Comparison of ENCODE assay signal across 8 cellular contexts in genomic region chr14:91649930-91650329, GRCh38.
A peak's percentile ranks its signal among the peaks of the same experiment; 100 is the strongest.
DNase-seq lines count a peak whose midpoint lies in the region; ATAC-seq and TF ChIP-seq lines count a peak whose summit lies in the region.

No MANE protein-coding gene starts in this region.

- no peak overlapping the region for H3K27ac Mint-ChIP-seq in activated CD4-positive, alpha-beta memory T cell treated with anti-CD3 and anti-CD28 coated beads, Interleukin-2, amount 10 ng/mL, durations not matched to agents 7 days and 5 days
- no peak overlapping the region for H3K27ac Mint-ChIP-seq in activated CD4-positive, alpha-beta memory T cell treated with anti-CD3 and anti-CD28 coated beads for 36 hours
- no peak overlapping the region for H3K27ac Mint-ChIP-seq in activated CD8-positive, alpha-beta T cell treated with anti-CD3 and anti-CD28 coated beads, Interleukin-2, amount 10 ng/mL, durations not matched to agents 7 days and 5 days
- no peak overlapping the region for H3K27ac Mint-ChIP-seq in nephron progenitor cell

- ATAC-seq in activated CD8-positive, alpha-beta T cell treated with anti-CD3 and anti-CD28 coated beads, Interleukin-2, amount 10 ng/mL, durations not matched to agents 7 days and 5 days = no peak
- ATAC-seq in upper lobe of left lung (ENCODE audit: low FRiP score in 2 of 2) = peak in 1 of 2 donors; percentile 58

- CTCF ChIA-PET in activated CD4-positive, alpha-beta memory T cell treated with anti-CD3 and anti-CD28 coated beads, Interleukin-2, amount 10 ng/mL, durations not matched to agents 7 days and 5 days (lab: Charles Lee) = interaction anchor here (0.5 to 2.0 kb wide), 10 partner anchors 129 to 426 kb away, joined by 3 to 25 read pairs (median 4); partner anchors contain the start of gene TRIP11
- CTCF ChIA-PET in activated CD4-positive, alpha-beta memory T cell treated with anti-CD3 and anti-CD28 coated beads for 36 hours (lab: Charles Lee) = interaction anchor here (0.6 to 1.6 kb wide), 14 partner anchors 20 to 358 kb away, joined by 3 to 14 read pairs (median 4); no protein-coding TSS in a partner anchor
- CTCF ChIA-PET in activated CD8-positive, alpha-beta T cell treated with anti-CD3 and anti-CD28 coated beads, Interleukin-2, amount 10 ng/mL, durations not matched to agents 7 days and 5 days (lab: Charles Lee) = interaction anchor here (0.6 to 2.4 kb wide), 19 partner anchors 9 to 457 kb away, joined by 3 to 35 read pairs (median 4); partner anchors contain the start of gene ATXN3

- no peak overlapping the region for H3K27ac ChIP-seq in upper lobe of left lung

- DNase-seq in activated CD4-positive, alpha-beta memory T cell treated with anti-CD3 and anti-CD28 coated beads, Interleukin-2, amount 10 ng/mL, durations not matched to agents 7 days and 5 days = peak; percentile 18
- no peak for DNase-seq in activated CD4-positive, alpha-beta memory T cell treated with anti-CD3 and anti-CD28 coated beads for 36 hours
- DNase-seq in HuH-7 (ENCODE audit: low spot score) = peak; percentile 25
- DNase-seq in activated CD8-positive, alpha-beta T cell treated with anti-CD3 and anti-CD28 coated beads, Interleukin-2, amount 10 ng/mL, durations not matched to agents 7 days and 5 days = peak; percentile 55
- peak; percentile 38 for DNase-seq in inferior parietal cortex (ENCODE audit: extremely low spot score)
- DNase-seq in upper lobe of left lung = peak in 1 of 2 donors; percentile 28
- no peak for DNase-seq in nephron progenitor cell
- DNase-seq in occipital lobe (lab: John Stamatoyannopoulos, UW) = no peak

- peaks cover 4% of the 10 kb centered on the region for H3K36me3 Mint-ChIP-seq in activated CD4-positive, alpha-beta memory T cell treated with anti-CD3 and anti-CD28 coated beads, Interleukin-2, amount 10 ng/mL, durations not matched to agents 7 days and 5 days (ENCODE audit: low read depth)
- H3K36me3 Mint-ChIP-seq in activated CD4-positive, alpha-beta memory T cell treated with anti-CD3 and anti-CD28 coated beads for 36 hours = peaks cover 2% of the 10 kb centered on the region
- H3K36me3 Mint-ChIP-seq in activated CD8-positive, alpha-beta T cell treated with anti-CD3 and anti-CD28 coated beads, Interleukin-2, amount 10 ng/mL, durations not matched to agents 7 days and 5 days (ENCODE audit: low read depth) = no peaks in the 10 kb centered on the region
- H3K36me3 Mint-ChIP-seq in nephron progenitor cell (ENCODE audit: low read depth) = peaks cover 6% of the 10 kb centered on the region

- H3K9me3 Mint-ChIP-seq in activated CD4-positive, alpha-beta memory T cell treated with anti-CD3 and anti-CD28 coated beads, Interleukin-2, amount 10 ng/mL, durations not matched to agents 7 days and 5 days = peaks cover 6% of the 10 kb centered on the region
- H3K9me3 Mint-ChIP-seq in activated CD4-positive, alpha-beta memory T cell treated with anti-CD3 and anti-CD28 coated beads for 36 hours = no peaks in the 10 kb centered on the region
- no peaks in the 10 kb centered on the region for H3K9me3 Mint-ChIP-seq in activated CD8-positive, alpha-beta T cell treated with anti-CD3 and anti-CD28 coated beads, Interleukin-2, amount 10 ng/mL, durations not matched to agents 7 days and 5 days (ENCODE audit: insufficient read depth)
- H3K9me3 Mint-ChIP-seq in nephron progenitor cell = peaks cover 15% of the 10 kb centered on the region

- peaks cover 1% of the 10 kb centered on the region for H3K4me1 Mint-ChIP-seq in activated CD4-positive, alpha-beta memory T cell treated with anti-CD3 and anti-CD28 coated beads, Interleukin-2, amount 10 ng/mL, durations not matched to agents 7 days and 5 days
- no peaks in the 10 kb centered on the region for H3K4me1 Mint-ChIP-seq in activated CD4-positive, alpha-beta memory T cell treated with anti-CD3 and anti-CD28 coated beads for 36 hours (ENCODE audit: low read depth)
- peaks cover 13% of the 10 kb centered on the region for H3K4me1 Mint-ChIP-seq in activated CD8-positive, alpha-beta T cell treated with anti-CD3 and anti-CD28 coated beads, Interleukin-2, amount 10 ng/mL, durations not matched to agents 7 days and 5 days (ENCODE audit: low read depth)
- H3K4me1 Mint-ChIP-seq in nephron progenitor cell = peaks cover 8% of the 10 kb centered on the region

- H3K27me3 Mint-ChIP-seq in activated CD4-positive, alpha-beta memory T cell treated with anti-CD3 and anti-CD28 coated beads, Interleukin-2, amount 10 ng/mL, durations not matched to agents 7 days and 5 days = no peaks in the 10 kb centered on the region
- H3K27me3 Mint-ChIP-seq in activated CD4-positive, alpha-beta memory T cell treated with anti-CD3 and anti-CD28 coated beads for 36 hours = no peaks in the 10 kb centered on the region
- H3K27me3 Mint-ChIP-seq in activated CD8-positive, alpha-beta T cell treated with anti-CD3 and anti-CD28 coated beads, Interleukin-2, amount 10 ng/mL, durations not matched to agents 7 days and 5 days (ENCODE audit: low read depth) = peaks cover 2% of the 10 kb centered on the region
- peaks cover 6% of the 10 kb centered on the region for H3K27me3 Mint-ChIP-seq in nephron progenitor cell (ENCODE audit: low read depth, poor library complexity)

- H3K27me3 ChIP-seq in upper lobe of left lung = no peaks in the 10 kb centered on the region

- H3K36me3 ChIP-seq in upper lobe of left lung = no peaks in the 10 kb centered on the region

- intact Hi-C loops in activated CD4-positive, alpha-beta memory T cell treated with anti-CD3 and anti-CD28 coated beads for 36 hours (cut with micrococcal nuclease) = loop anchor here (5.0 kb wide), 2 partner anchors 247 to 262 kb away; no protein-coding TSS in a partner anchor

- TF ChIP-seq CTCF in upper lobe of left lung (IDR thresholded peaks at IDR 0.05) (peak in 5 of 6 experiments; percentile 33 to 57 (median 45)), nephron progenitor cell (IDR thresholded peaks at IDR 0.05) (no peak)

- no peak for TF ChIP-seq EP300 in upper lobe of left lung (IDR thresholded peaks at IDR 0.05)

- TF ChIP-seq POLR2A in upper lobe of left lung (IDR thresholded peaks at IDR 0.05) = no peak

- H3K4me3 ChIP-seq in upper lobe of left lung = no peak overlapping the region

- H3K4me3 Mint-ChIP-seq in activated CD4-positive, alpha-beta memory T cell treated with anti-CD3 and anti-CD28 coated beads, Interleukin-2, amount 10 ng/mL, durations not matched to agents 7 days and 5 days = no peak overlapping the region
- H3K4me3 Mint-ChIP-seq in activated CD4-positive, alpha-beta memory T cell treated with anti-CD3 and anti-CD28 coated beads for 36 hours = no peak overlapping the region
- H3K4me3 Mint-ChIP-seq in activated CD8-positive, alpha-beta T cell treated with anti-CD3 and anti-CD28 coated beads, Interleukin-2, amount 10 ng/mL, durations not matched to agents 7 days and 5 days = no peak overlapping the region
- H3K4me3 Mint-ChIP-seq in nephron progenitor cell = no peak overlapping the region

- POLR2A ChIA-PET in activated CD4-positive, alpha-beta memory T cell treated with anti-CD3 and anti-CD28 coated beads, Interleukin-2, amount 10 ng/mL, durations not matched to agents 7 days and 5 days (lab: Charles Lee) = interaction anchor here (1.2 kb wide), 1 partner anchor 457 kb away, joined by 3 read pairs; no protein-coding TSS in a partner anchor
- POLR2A ChIA-PET in activated CD4-positive, alpha-beta memory T cell treated with anti-CD3 and anti-CD28 coated beads for 36 hours (lab: Charles Lee) = interaction anchor here (0.6 kb wide), 1 partner anchor 93 kb away, joined by 3 read pairs; no protein-coding TSS in a partner anchor
- POLR2A ChIA-PET in activated CD8-positive, alpha-beta T cell treated with anti-CD3 and anti-CD28 coated beads, Interleukin-2, amount 10 ng/mL, durations not matched to agents 7 days and 5 days (lab: Charles Lee) = no interaction called here

- H3K9me3 ChIP-seq in upper lobe of left lung = no peaks in the 10 kb centered on the region

- no peaks in the 10 kb centered on the region for H3K4me1 ChIP-seq in upper lobe of left lung

- 4 to 23% methylated on average over 2 of the region's 2 CpGs for WGBS in upper lobe of left lung, 2 donors

Comparison
In these comparisons a context has a peak if more than half of its experiments do, and no peak if none do; other contexts are left out.
1. DNase-seq: peak in activated CD4-positive, alpha-beta memory T cell treated with anti-CD3 and anti-CD28 coated beads, Interleukin-2, amount 10 ng/mL, durations not matched to agents 7 days and 5 days (single experiment), HuH-7 (single experiment), activated CD8-positive, alpha-beta T cell treated with anti-CD3 and anti-CD28 coated beads, Interleukin-2, amount 10 ng/mL, durations not matched to agents 7 days and 5 days (single experiment) and inferior parietal cortex (single experiment); none in activated CD4-positive, alpha-beta memory T cell treated with anti-CD3 and anti-CD28 coated beads for 36 hours (single experiment), nephron progenitor cell (single experiment) and occipital lobe (single experiment).